Comparison of ENCODE assay signal across 1 cellular context in the genomic region with DNA sequence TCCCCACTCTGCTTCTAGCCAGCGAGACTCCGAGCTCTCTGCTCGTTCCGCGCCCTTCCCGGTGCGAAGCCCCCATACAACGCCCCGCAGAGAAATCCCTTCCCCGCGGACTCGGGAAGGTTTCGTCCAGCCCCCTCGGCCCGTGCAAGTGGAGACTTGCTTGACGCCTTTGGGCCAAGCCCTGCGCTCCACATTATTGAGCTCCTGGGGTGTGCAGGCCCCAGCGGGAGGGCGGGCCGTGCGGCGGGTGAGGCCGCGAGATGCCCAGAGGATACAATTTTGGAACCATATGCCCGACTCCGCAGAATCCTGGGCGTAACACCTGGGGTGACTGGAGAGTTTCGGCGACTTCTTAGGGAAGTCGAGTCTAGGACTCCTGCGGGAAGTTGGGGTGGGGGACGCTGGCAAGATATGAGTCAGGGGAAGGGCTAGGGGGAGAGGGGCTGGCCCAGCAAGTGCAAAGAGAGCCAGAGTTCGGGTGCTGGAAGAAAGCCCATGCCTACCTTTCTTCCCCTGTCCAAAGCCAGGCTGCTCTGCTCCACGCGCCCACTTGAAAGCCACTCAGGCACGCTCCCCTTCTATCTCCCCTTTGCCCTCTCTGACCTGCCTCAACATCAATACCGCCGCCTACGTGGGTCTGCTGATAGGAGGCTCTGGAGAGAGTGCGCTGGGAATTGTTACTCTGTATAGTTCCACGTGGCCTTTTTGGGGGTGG.
TF ChIP-seq lines count a peak whose summit lies in the region.

No MANE protein-coding gene starts in this region.

TF ChIP-seq in H1, 55 proteins besides CTCF, POLR2A, EP300 and RAD21:
- TF ChIP-seq E2F6 (IDR thresholded peaks at IDR 0.05): peak; percentile 9; the same call in 1 of the 2 replicates
- TF ChIP-seq CEBPB (IDR thresholded peaks at IDR 0.05; ENCODE audit: low read depth, low read length): no peak
- TF ChIP-seq KDM4A (IDR thresholded peaks at IDR 0.05; ENCODE audit: low read depth, low read length, severe bottlenecking): peak; percentile 44
- TF ChIP-seq RNF2 (IDR thresholded peaks at IDR 0.05; ENCODE audit: borderline replicate concordance, low read depth, low read length, missing control alignments, poor library complexity, severe bottlenecking): peak; percentile 22
- TF ChIP-seq SUZ12 (IDR thresholded peaks at IDR 0.05; ENCODE audit: low read length): peak; percentile 58; the same call in 1 of the 2 replicates
- peak; percentile 66 for TF ChIP-seq EZH2 (IDR thresholded peaks at IDR 0.05; ENCODE audit: low read depth, low read length, severe bottlenecking)
